ENCODE assay signal across 11 cellular contexts in genomic region chr10:97412891-97413304, GRCh38. TPM values are rescaled to one million over a fixed set of nuclear protein-coding genes. Genes with fewer than 3 reads are reported as not detected.
A peak's percentile ranks its signal among the peaks of the same experiment; 100 is the strongest.
DNase-seq lines count a peak whose midpoint lies in the region; ATAC-seq, FAIRE-seq and TF ChIP-seq lines count a peak whose summit lies in the region.
"Had no signal": no experiment of that assay in that cellular context is flagged by ENCODE, and none has a peak within 500 bp of the region (broad histone marks: within the 10 kb centered on the region; RNA-seq: fewer than 3 reads in every experiment).

No MANE protein-coding gene starts in this region.

- ATAC-seq in GM23338 (no peak), HG02623 (IDR thresholded peaks at IDR 0.05; ENCODE audit: unreplicated experiment) (no peak)

- intact Hi-C loops in mammary epithelial cell (cut with micrococcal nuclease), result no loop called here

- no peak overlapping the region for H3K27ac ChIP-seq in GM23338 (ENCODE audit: low read depth)
- peak overlapping the region; percentile 76 for H3K27ac ChIP-seq in mammary epithelial cell (ENCODE audit: insufficient read depth, low read depth, low read length)
- H3K27ac ChIP-seq: sigmoid colon had no signal

- H4K20me1 ChIP-seq in GM23338 (replicated peaks; ENCODE audit: insufficient read depth) (no peaks in the 10 kb centered on the region), mammary epithelial cell (ENCODE audit: insufficient read depth, low read length) (no peaks in the 10 kb centered on the region)

- TF ChIP-seq CTCF in GM23338 (conservative IDR thresholded peaks at IDR 0.05; ENCODE audit: low read depth in 2 of 2) (no peak), mammary epithelial cell (conservative IDR thresholded peaks at IDR 0.05 in 1 of 2, IDR thresholded peaks at IDR 0.05 in 1 of 2; ENCODE audit: extremely low read depth in 1 of 2, insufficient read depth in 1 of 2, low read depth in 1 of 2, low read length in 2 of 2) (no peak)

- no peaks in the 10 kb centered on the region for H3K4me1 ChIP-seq in GM23338 (ENCODE audit: insufficient read depth)
- peaks cover 42% of the 10 kb centered on the region for H3K4me1 ChIP-seq in mammary epithelial cell (ENCODE audit: insufficient read depth, low read length)

- peaks cover 8% of the 10 kb centered on the region for H3K27me3 Mint-ChIP-seq in GM23338 (ENCODE audit: insufficient read depth, low read depth, poor library complexity)
- H3K27me3 Mint-ChIP-seq: activated B cell treated with CpG ODN at 0.5 μM for 24 hours had no signal

- H3K4me1 Mint-ChIP-seq in GM23338, result peaks cover 19% of the 10 kb centered on the region

- H3K9me2 ChIP-seq in GM23338 (ENCODE audit: insufficient read depth), result no peaks in the 10 kb centered on the region

- H3K36me3 ChIP-seq in GM23338 (ENCODE audit: insufficient read depth) (no peaks in the 10 kb centered on the region), mammary epithelial cell (ENCODE audit: insufficient read depth, low read length) (no peaks in the 10 kb centered on the region)
- H3K36me3 ChIP-seq: sigmoid colon had no signal

- DNase-seq in GM23338 (ENCODE audit: low spot score), result no peak
- DNase-seq in RCC 7860 (ENCODE audit: low spot score), result peak; percentile 88
- peak; percentile 98 for DNase-seq in mammary epithelial cell
- DNase-seq in stimulated activated CD4-positive, alpha-beta T cell treated with anti-CD3 and anti-CD28 coated beads, Interleukin-12 subunit alpha, Interleukin-12 subunit beta, amount 100 ng/mL, for 48 hours (ENCODE audit: low read depth in 2 of 3, low spot score in 1 of 3), result peak; percentile 66 to 76 (median 71)
- no peak for DNase-seq in OCI-M1 (lab: John Stamatoyannopoulos, UW)
- DNase-seq in NCI-H510A (lab: John Stamatoyannopoulos, UW), result no peak
- no peak for DNase-seq in NCI-H526 (lab: John Stamatoyannopoulos, UW)
- DNase-seq: activated B cell treated with CpG ODN at 0.5 μM for 24 hours, NCI-H446, sigmoid colon had no signal

- no peaks in the 10 kb centered on the region for H3K79me2 ChIP-seq in GM23338 (replicated peaks; ENCODE audit: insufficient read depth)
- no peaks in the 10 kb centered on the region for H3K79me2 ChIP-seq in mammary epithelial cell (ENCODE audit: insufficient read depth, low read length)

- WGBS in mammary epithelial cell (ENCODE audit: low coverage, missing lambda C conversion rate), result 42% methylated on average over 10 of the region's 10 CpGs

- H3K4me3 ChIP-seq in GM23338 (no peak overlapping the region), mammary epithelial cell (replicated peaks in 1 of 3; ENCODE audit: insufficient read depth in 1 of 3, low read depth in 2 of 3, low read length in 3 of 3) (no peak overlapping the region)
- H3K4me3 ChIP-seq: sigmoid colon had no signal

- H3F3A ChIP-seq in GM23338 (replicated peaks; ENCODE audit: low read depth), result 0 out of 2 replicates have a peak, but pooled peaks cover 2% of the 10 kb centered on the region

- no peaks in the 10 kb centered on the region for H3K9me3 Mint-ChIP-seq in GM23338
- H3K9me3 Mint-ChIP-seq: activated B cell treated with CpG ODN at 0.5 μM for 24 hours had no signal

- H3K9me3 ChIP-seq in mammary epithelial cell (replicated peaks; ENCODE audit: insufficient read depth, low read length), result no peaks in the 10 kb centered on the region
- H3K9me3 ChIP-seq: sigmoid colon had no signal

- in situ Hi-C loops in mammary epithelial cell (cut with MboI; ENCODE audit: low sequenced_read_pairs in 2 of 2), result no loop called here

- H3K9ac ChIP-seq in mammary epithelial cell (ENCODE audit: insufficient read depth, low read length), result peak overlapping the region; percentile 64

- H3K27ac Mint-ChIP-seq in GM23338, result peak overlapping the region; percentile 42; the same call in 1 of the 2 replicates
- H3K27ac Mint-ChIP-seq: activated B cell treated with CpG ODN at 0.5 μM for 24 hours had no signal

- dilution Hi-C loops in mammary epithelial cell (cut with HindIII; ENCODE audit: low sequenced_read_pairs), result no loop called here

- no peak overlapping the region for H3K4me3 Mint-ChIP-seq in GM23338
- H3K4me3 Mint-ChIP-seq: activated B cell treated with CpG ODN at 0.5 μM for 24 hours had no signal

- no peaks in the 10 kb centered on the region for H3K36me3 Mint-ChIP-seq in GM23338 (ENCODE audit: low read depth)

- H3K4me2 ChIP-seq in GM23338 (no peak overlapping the region), mammary epithelial cell (ENCODE audit: insufficient read depth, low read depth, low read length) (peak overlapping the region; percentile 7)

- no TSS peak for BruUV-seq in mammary epithelial cell (replicated peaks; lab: Mats Ljungman, UMichigan)

- CTCF ChIA-PET in mammary epithelial cell (lab: Charles Lee; ENCODE audit: low non-redundant PET), result interaction anchor here (0.5 kb wide), 1 partner anchor 80 kb away, joined by 3 read pairs; no protein-coding TSS in a partner anchor

- H3K27me3 ChIP-seq in GM23338 (ENCODE audit: insufficient read depth) (no peaks in the 10 kb centered on the region), mammary epithelial cell (ENCODE audit: insufficient read depth, low read length) (no peaks in the 10 kb centered on the region)
- H3K27me3 ChIP-seq: sigmoid colon had no signal

- FAIRE-seq in RCC 7860 (lab: Jason Lieb, UNC), result no peak

- no peak overlapping the region for H2AFZ ChIP-seq in GM23338
- H2AFZ ChIP-seq in mammary epithelial cell (ENCODE audit: low read depth, low read length), result peak overlapping the region; percentile 74

TF ChIP-seq in GM23338, 12 proteins besides CTCF, POLR2A, EP300 and RAD21 (continues in another document):
- no peak for TF ChIP-seq NANOG (IDR thresholded peaks at IDR 0.05; ENCODE audit: borderline replicate concordance)
- no peak for TF ChIP-seq EZH2 (IDR thresholded peaks at IDR 0.05; ENCODE audit: low read depth, unreplicated experiment)
- no peak for TF ChIP-seq ZNF114 (CRISPR knock-in tag; IDR thresholded peaks at IDR 0.05)

RNA-seq across cellular contexts. Expression of gene RRP12, which starts 11.8 kb away (rescaled TPM):
- 62.6 and 66.4 TPM in 2 replicates for total RNA-seq in GM23338 (2014; rRNA removed; shearing (Covaris generic))
- polyA plus RNA-seq in GM23338 (2016; fragmentation: Nextera tagmentation; extraction: Ambion mirVana) (49.5 and 53.4 TPM in 2 replicates), mammary epithelial cell (16.3 TPM)
- 10 to 100 TPM; 35.8 to 63.1 TPM for total RNA-seq in mammary epithelial cell
- 102 TPM for polyA minus RNA-seq in mammary epithelial cell

RNA-seq across cellular contexts. Expression of gene PGAM1, which starts 13.1 kb away (rescaled TPM):
- total RNA-seq in GM23338 (2014; rRNA removed; shearing (Covaris generic)), result 870 and 930 TPM in 2 replicates
- polyA plus RNA-seq in GM23338 (2016; fragmentation: Nextera tagmentation; extraction: Ambion mirVana) (492 and 497 TPM in 2 replicates), mammary epithelial cell (977 TPM)
- 100 to 1,000 TPM; 380 to 517 TPM for total RNA-seq in mammary epithelial cell
- 666 TPM for polyA minus RNA-seq in mammary epithelial cell

RNA-seq across cellular contexts. Expression of gene EXOSC1, which starts 32.9 kb away (rescaled TPM):
- 63.6 and 66.3 TPM in 2 replicates for total RNA-seq in GM23338 (2014; rRNA removed; shearing (Covaris generic))
- polyA plus RNA-seq in GM23338 (2016; fragmentation: Nextera tagmentation; extraction: Ambion mirVana), result 127 and 131 TPM in 2 replicates
- total RNA-seq in mammary epithelial cell, result 10 to 100 TPM; 35.8 to 37.0 TPM
- 43.2 TPM for polyA plus RNA-seq in mammary epithelial cell
- 28.6 TPM for polyA minus RNA-seq in mammary epithelial cell

RNA-seq across cellular contexts. Expression of gene ZDHHC16, which starts 33.1 kb away (rescaled TPM):
- 58.1 and 58.2 TPM in 2 replicates for total RNA-seq in GM23338 (2014; rRNA removed; shearing (Covaris generic))
- 33.3 and 35.1 TPM in 2 replicates for polyA plus RNA-seq in GM23338 (2016; fragmentation: Nextera tagmentation; extraction: Ambion mirVana)
- 10 to 100 TPM; 46.3 to 61.3 TPM for total RNA-seq in mammary epithelial cell
- 85.7 TPM for polyA plus RNA-seq in mammary epithelial cell
- 161 TPM for polyA minus RNA-seq in mammary epithelial cell

Comparison
In these comparisons a context has a peak if more than half of its experiments do, and no peak if none do; other contexts are left out.
1. DNase-seq: peak in RCC 7860 (single experiment), mammary epithelial cell (single experiment) and stimulated activated CD4-positive, alpha-beta T cell treated with anti-CD3 and anti-CD28 coated beads, Interleukin-12 subunit alpha, Interleukin-12 subunit beta, amount 100 ng/mL, for 48 hours (3 of 3); none in GM23338 (single experiment), OCI-M1 (single experiment), NCI-H510A (single experiment) and NCI-H526 (0 of 2).